Comparison of ENCODE assay signal across 7 cellular contexts in genomic region chr10:93894516-93895378, GRCh38. TPM values are rescaled to one million over a fixed set of nuclear protein-coding genes. Genes with fewer than 3 reads are reported as not detected.
DNase-seq lines count a peak whose midpoint lies in the region; ATAC-seq and TF ChIP-seq lines count a peak whose summit lies in the region.

No MANE protein-coding gene starts in this region.

- H3K4me3 ChIP-seq in breast epithelium: peak overlapping the region; percentile 82 to 92 (median 85)

- DNase-seq in Kasumi-1 (lab: John Stamatoyannopoulos, UW) (peak; percentile 35 to 48), breast epithelium (ENCODE audit: low spot score in 2 of 2) (no peak), medulla oblongata (ENCODE audit: extremely low spot score) (peak; percentile 6), GM13977 (ENCODE audit: low spot score) (no peak), NCI-H2227 treated with DMSO at 0.1 percent for 48 hours (lab: John Stamatoyannopoulos, UW) (no peak), NCI-H2196 (lab: John Stamatoyannopoulos, UW; ENCODE audit: unreplicated experiment) (no peak)

- peak; percentile 9 for ATAC-seq in GM19035 (IDR thresholded peaks at IDR 0.05; ENCODE audit: unreplicated experiment)

- H3K4me1 ChIP-seq in breast epithelium: no peaks in the 10 kb centered on the region

- no peak for TF ChIP-seq POLR2A in breast epithelium (IDR thresholded peaks at IDR 0.05)

- H3K27me3 ChIP-seq in breast epithelium: no peaks in the 10 kb centered on the region

- H3K27ac ChIP-seq in breast epithelium: no peak overlapping the region

- H3K36me3 ChIP-seq in breast epithelium: no peaks in the 10 kb centered on the region

- intact Hi-C loops in breast epithelium (cut with DNase I; ENCODE audit: low total_unique reads): no loop called here

- TF ChIP-seq CTCF in breast epithelium (IDR thresholded peaks at IDR 0.05) (no peak), GM13977 (IDR thresholded peaks at IDR 0.05; ENCODE audit: extremely low read depth, insufficient read depth, missing control alignments) (no peak)

- in situ Hi-C loops in GM13977 (cut with MboI; ENCODE audit: low pct_unique_long_range_greater_than_20kb, low sequenced_read_pairs, unreplicated experiment): no loop called here

- H3K9me3 ChIP-seq in breast epithelium: no peaks in the 10 kb centered on the region

RNA-seq across cellular contexts. Expression of gene SLC35G1, which starts 1.0 kb away (rescaled TPM):
- 1 to 10 TPM; 2.9 to 7.0 (median 3.9) TPM for total RNA-seq in breast epithelium

Comparison
In these comparisons a context has a peak if more than half of its experiments do, and no peak if none do; other contexts are left out.
1. DNase-seq: peak in Kasumi-1 (2 of 2) and medulla oblongata (single experiment); none in breast epithelium (0 of 2), GM13977 (single experiment), NCI-H2227 treated with DMSO at 0.1 percent for 48 hours (single experiment) and NCI-H2196 (single experiment).